ENCODE assay signal across 8 cellular contexts in the genomic region with DNA sequence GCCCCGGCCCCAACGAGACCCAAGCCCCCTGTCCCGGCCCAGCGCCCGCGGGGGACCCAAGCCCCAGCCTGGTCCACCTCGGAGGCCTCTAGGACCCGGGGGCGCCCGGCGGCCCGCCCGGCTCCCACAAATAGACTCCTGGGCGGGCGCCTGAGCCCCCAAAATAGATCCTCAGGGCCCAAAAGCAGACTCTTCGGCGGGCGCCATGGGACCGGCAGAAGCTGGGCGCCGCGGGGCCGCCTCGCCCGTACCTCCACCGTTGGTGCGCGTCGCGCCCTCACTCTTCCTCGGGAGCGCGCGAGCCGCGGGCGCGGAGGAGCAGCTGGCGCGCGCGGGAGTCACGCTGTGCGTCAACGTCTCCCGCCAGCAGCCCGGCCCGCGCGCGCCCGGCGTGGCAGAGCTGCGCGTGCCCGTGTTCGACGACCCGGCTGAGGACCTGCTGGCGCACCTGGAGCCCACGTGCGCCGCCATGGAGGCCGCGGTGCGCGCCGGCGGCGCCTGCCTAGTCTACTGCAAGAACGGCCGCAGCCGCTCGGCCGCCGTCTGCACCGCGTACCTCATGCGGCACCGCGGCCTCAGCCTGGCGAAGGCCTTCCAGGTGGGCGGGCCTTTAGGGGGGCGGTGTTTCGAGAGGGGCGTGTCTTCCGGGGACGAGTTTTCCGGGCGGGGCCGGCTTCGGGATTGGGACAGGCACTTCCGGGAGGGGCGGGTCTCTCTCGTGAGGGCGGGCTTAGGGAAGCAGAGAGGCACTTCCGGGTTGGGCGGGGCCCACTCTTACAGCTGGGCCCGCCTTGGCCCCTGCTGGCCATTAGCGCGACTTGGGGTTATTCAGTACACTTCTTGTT. TPM values are rescaled to one million over a fixed set of nuclear protein-coding genes. Genes with fewer than 3 reads are reported as not detected.
A peak's percentile ranks its signal among the peaks of the same experiment; 100 is the strongest.
DNase-seq lines count a peak whose midpoint lies in the region; ATAC-seq and TF ChIP-seq lines count a peak whose summit lies in the region.

No MANE protein-coding gene starts in this region.

- H3K9me3 ChIP-seq in mucosa of stomach (ENCODE audit: control insufficient read depth, low read length): no peaks in the 10 kb centered on the region

- H3K4me1 Mint-ChIP-seq in IgD-negative memory B cell: peaks cover 55 to 57% (median 56%) of the 10 kb centered on the region in 3 donors

- peak; percentile 93 for DNase-seq in DMS153 (lab: John Stamatoyannopoulos, UW)
- peak; percentile 98 for DNase-seq in OCI-M1 (lab: John Stamatoyannopoulos, UW)
- peak; percentile 99 for DNase-seq in activated T-cell treated with anti-CD3 and anti-CD28 coated beads for 48 hours (ENCODE audit: low read depth)
- peak; percentile 72 for DNase-seq in epithelial cell of proximal tubule (ENCODE audit: low read depth)
- DNase-seq in stimulated activated CD8-positive, alpha-beta memory T cell treated with anti-CD3 and anti-CD28 coated beads, Interleukin-4, amount 100 ng/mL, for 48 hours: peak; percentile 100

- peak overlapping the region; percentile 80 to 98 (median 98) for H3K4me3 Mint-ChIP-seq in IgD-negative memory B cell

- peak overlapping the region; percentile 85 for H3K4me3 ChIP-seq in epithelial cell of proximal tubule (ENCODE audit: low read depth, low read length)
- H3K4me3 ChIP-seq in mucosa of stomach (ENCODE audit: low read length): peak overlapping the region; percentile 83

- peaks cover 67% of the 10 kb centered on the region for H3K4me1 ChIP-seq in mucosa of stomach (ENCODE audit: control insufficient read depth, insufficient read depth, low read length)

- peak overlapping the region; percentile 92 for H3K9ac ChIP-seq in mucosa of stomach (ENCODE audit: low read length)

- TF ChIP-seq CTCF in epithelial cell of proximal tubule (conservative IDR thresholded peaks at IDR 0.05; ENCODE audit: low read depth, low read length): peak; percentile 27

- no peaks in the 10 kb centered on the region for H3K27me3 ChIP-seq in mucosa of stomach (ENCODE audit: control insufficient read depth, insufficient read depth, low read length)

- peaks cover 1% of the 10 kb centered on the region for H3K36me3 ChIP-seq in mucosa of stomach (ENCODE audit: control insufficient read depth, insufficient read depth, low read length)

- H3K27me3 Mint-ChIP-seq in IgD-negative memory B cell: peaks cover 4% of the 10 kb centered on the region

- peak overlapping the region; percentile 83 to 99 (median 93) for H3K27ac Mint-ChIP-seq in IgD-negative memory B cell

- peaks cover 6% of the 10 kb centered on the region for H3K36me3 Mint-ChIP-seq in IgD-negative memory B cell

- no peaks in the 10 kb centered on the region for H3K9me3 Mint-ChIP-seq in IgD-negative memory B cell

- ATAC-seq in GM21529 (IDR thresholded peaks at IDR 0.05; ENCODE audit: unreplicated experiment): peak; percentile 48

RNA-seq across cellular contexts. Expression of gene DUSP28, which starts 0.5 kb away (rescaled TPM):
- 23.4 TPM for polyA plus RNA-seq in IgD-negative memory B cell
- 2.0 and 6.3 TPM in 2 replicates for total RNA-seq in epithelial cell of proximal tubule

RNA-seq across cellular contexts. Expression of gene ANKMY1, which starts 2.9 kb away (rescaled TPM):
- polyA plus RNA-seq in IgD-negative memory B cell: 18.4 TPM
- 4.0 and 9.1 TPM in 2 replicates for total RNA-seq in epithelial cell of proximal tubule

RNA-seq across cellular contexts. Expression of gene RNPEPL1, which starts 7.6 kb away (rescaled TPM):
- 22.6 TPM for polyA plus RNA-seq in IgD-negative memory B cell
- 31.2 and 53.4 TPM in 2 replicates for total RNA-seq in epithelial cell of proximal tubule

RNA-seq across cellular contexts. Expression of gene CAPN10, which starts 25.8 kb away (rescaled TPM):
- polyA plus RNA-seq in IgD-negative memory B cell: 18.2 TPM
- total RNA-seq in epithelial cell of proximal tubule: 25.2 and 31.9 TPM in 2 replicates

Comparison
In these comparisons a context has a peak if more than half of its experiments do, and no peak if none do; other contexts are left out.
1. Peak in every context shown above with its lines: DNase-seq, ATAC-seq and H3K4me3 ChIP-seq.